ENCODE assay signal across 26 cellular contexts in genomic region chr16:79892278-79892677, GRCh38.
DNase-seq lines count a peak whose midpoint lies in the region; ATAC-seq, FAIRE-seq and TF ChIP-seq lines count a peak whose summit lies in the region.
"Had no signal": no experiment of that assay in that cellular context is flagged by ENCODE, and none has a peak within 500 bp of the region (broad histone marks: within the 10 kb centered on the region; RNA-seq: fewer than 3 reads in every experiment).

No MANE protein-coding gene starts in this region.

- POLR2A ChIA-PET in HCT116 (lab: Charles Lee): no interaction called here
- POLR2A ChIA-PET in CD4-positive, alpha-beta T cell (lab: Charles Lee): no interaction called here

- H3K27me3 Mint-ChIP-seq in CD4-positive, alpha-beta T cell: no peaks in the 10 kb centered on the region

- H4K20me1 ChIP-seq in HCT116 (ENCODE audit: insufficient read depth): no peaks in the 10 kb centered on the region
- H4K20me1 ChIP-seq: BLaER1 had no signal

- no peaks in the 10 kb centered on the region for H3K36me3 ChIP-seq in HCT116 (ENCODE audit: control insufficient read depth in 1 of 2, insufficient read depth in 2 of 2, low read length in 2 of 2)
- H3K36me3 ChIP-seq in small intestine (ENCODE audit: control insufficient read depth in 2 of 2, insufficient read depth in 2 of 2, low read length in 2 of 2): no peaks in the 10 kb centered on the region
- H3K36me3 ChIP-seq: BE2C, BLaER1 had no signal

- WGBS in small intestine, 3 donors: 82 to 92% (median 88%) methylated on average over 3 of the region's 3 CpGs

- H3K9me2 ChIP-seq in HCT116 (ENCODE audit: insufficient read depth): no peaks in the 10 kb centered on the region

- H3K27ac Mint-ChIP-seq in CD4-positive, alpha-beta T cell: no peak overlapping the region
- H3K27ac Mint-ChIP-seq: CD4-positive, alpha-beta memory T cell; CD8-positive, alpha-beta memory T cell had no signal

- no peak overlapping the region for H3K9ac ChIP-seq in HCT116 (ENCODE audit: low read length)
- H3K9ac ChIP-seq: BLaER1 had no signal

- CTCF ChIA-PET in HCT116 (lab: Charles Lee): no interaction called here
- CTCF ChIA-PET in CD4-positive, alpha-beta T cell (lab: Charles Lee): no interaction called here

- no peak for TF ChIP-seq RAD21 in HCT116 (IDR thresholded peaks at IDR 0.05; ENCODE audit: low read depth)

- no peaks in the 10 kb centered on the region for H3K27me3 ChIP-seq in HCT116 (ENCODE audit: insufficient read depth, low read length)
- H3K27me3 ChIP-seq in small intestine (ENCODE audit: control insufficient read depth in 2 of 2, insufficient read depth in 2 of 2, low read length in 2 of 2): no peaks in the 10 kb centered on the region
- no peaks in the 10 kb centered on the region for H3K27me3 ChIP-seq in CD4-positive, alpha-beta T cell (ENCODE audit: control insufficient read depth, insufficient read depth, low read length)
- H3K27me3 ChIP-seq: BE2C had no signal

- H3K9me3 ChIP-seq in HCT116 (ENCODE audit: control insufficient read depth in 1 of 2, insufficient read depth in 1 of 2, low read depth in 1 of 2, low read length in 2 of 2) (peaks cover 41 to 46% of the 10 kb centered on the region in 2 experiments; a peak in 2 of 4 replicates), small intestine (ENCODE audit: control insufficient read depth, low read depth) (no peaks in the 10 kb centered on the region)
- H3K9me3 ChIP-seq in CD4-positive, alpha-beta T cell (ENCODE audit: control insufficient read depth, low read length): no peaks in the 10 kb centered on the region
- H3K9me3 ChIP-seq: BE2C, BLaER1 had no signal

- TF ChIP-seq POLR2A in HCT116 (IDR thresholded peaks at IDR 0.05; ENCODE audit: borderline replicate concordance, extremely low read depth, insufficient read depth, insufficient read length): no peak

- no peak for FAIRE-seq in small intestine (lab: Jason Lieb, UNC)
- FAIRE-seq: A204.1, GM12878, GM12892, GM18507 had no signal

- RAD21 ChIA-PET in HCT116 (lab: Charles Lee; ENCODE audit: low non-redundant PET in 1 of 2, low total read pairs in 2 of 2, uncharacterized antibody in 2 of 2, unreplicated experiment in 2 of 2): no interaction called here

- H3K4me3 ChIP-seq in HCT116 (replicated peaks in 1 of 2; ENCODE audit: low read depth in 1 of 2, low read length in 2 of 2) (no peak overlapping the region), small intestine (ENCODE audit: low read depth in 1 of 2, low read length in 2 of 2) (no peak overlapping the region)
- H3K4me3 ChIP-seq: BLaER1, GM12878 had no signal

- DNase-seq in HCT116 (ENCODE audit: low read depth, low spot score) (no peak), small intestine (peak; percentile 20), NCI-H446 treated with DMSO at 0.1 percent for 48 hours (lab: John Stamatoyannopoulos, UW) (no peak), globus pallidus (ENCODE audit: low spot score) (no peak)
- no peak for DNase-seq in CD4-positive, alpha-beta T cell
- DNase-seq: 8988T; ACHN; BE2C; C1 segment of cervical spinal cord; CD4-positive, alpha-beta memory T cell; CD8-positive, alpha-beta memory T cell; COR-L47; DMS 273 treated with DMSO at 0.1 percent for 48 hours; DMS153; DMS53; DMS79; DND-41; EL; GDM1 had no signal

- BruUV-seq in HCT116 (replicated peaks; lab: Mats Ljungman, UMichigan): no TSS peak

- H3K4me3 Mint-ChIP-seq in CD4-positive, alpha-beta T cell: no peak overlapping the region
- H3K4me3 Mint-ChIP-seq: CD4-positive, alpha-beta memory T cell; CD8-positive, alpha-beta memory T cell had no signal

- intact Hi-C loops in HCT116 (cut with micrococcal nuclease): no loop called here
- intact Hi-C loops in CD4-positive, alpha-beta T cell (cut with DNase I, micrococcal nuclease): no loop called here

- H3K4me1 Mint-ChIP-seq in CD4-positive, alpha-beta T cell (ENCODE audit: low read depth): no peaks in the 10 kb centered on the region
- H3K4me1 Mint-ChIP-seq: CD4-positive, alpha-beta memory T cell; CD8-positive, alpha-beta memory T cell had no signal

- no peak overlapping the region for H3K4me2 ChIP-seq in HCT116 (ENCODE audit: low read length)
- H3K4me2 ChIP-seq: BLaER1 had no signal

- H3K4me1 ChIP-seq in HCT116 (ENCODE audit: control insufficient read depth in 1 of 2, insufficient read depth in 2 of 2, low read length in 2 of 2) (no peaks in the 10 kb centered on the region), small intestine (ENCODE audit: control insufficient read depth in 2 of 2, insufficient read depth in 1 of 2, low read depth in 1 of 2, low read length in 1 of 2) (no peaks in the 10 kb centered on the region)
- H3K4me1 ChIP-seq: BE2C had no signal

- no peak for ATAC-seq in HCT116
- ATAC-seq in esophagus mucosa: peak; percentile 28
- no peak for ATAC-seq in CD4-positive, alpha-beta T cell (ENCODE audit: poor library complexity)
- ATAC-seq in GM19467 (IDR thresholded peaks at IDR 0.05; ENCODE audit: unreplicated experiment): no peak
- ATAC-seq: GM12878 had no signal

- no peaks in the 10 kb centered on the region for H3K9me3 Mint-ChIP-seq in CD4-positive, alpha-beta T cell
- H3K9me3 Mint-ChIP-seq: CD4-positive, alpha-beta memory T cell; CD8-positive, alpha-beta memory T cell had no signal

- H3K27ac ChIP-seq in HCT116 (ENCODE audit: low read depth, low read length) (no peak overlapping the region), small intestine (ENCODE audit: low read depth in 1 of 2, low read length in 1 of 2) (no peak overlapping the region)
- H3K27ac ChIP-seq in CD4-positive, alpha-beta T cell (ENCODE audit: low read depth, low read length): no peak overlapping the region
- H3K27ac ChIP-seq: BLaER1 had no signal

- H3K79me2 ChIP-seq in HCT116 (ENCODE audit: insufficient read depth, low read length): no peaks in the 10 kb centered on the region

- H2AFZ ChIP-seq in HCT116 (ENCODE audit: low read depth, low read length, poor library complexity, severe bottlenecking): no peak overlapping the region

- no peaks in the 10 kb centered on the region for H3K36me3 Mint-ChIP-seq in CD4-positive, alpha-beta T cell (ENCODE audit: low read depth)
- H3K36me3 Mint-ChIP-seq: CD4-positive, alpha-beta memory T cell; CD8-positive, alpha-beta memory T cell had no signal

- no peak for TF ChIP-seq CTCF in HCT116 (IDR thresholded peaks at IDR 0.05 in 2 of 3, conservative IDR thresholded peaks at IDR 0.05 in 1 of 3; ENCODE audit: borderline replicate concordance in 1 of 3, insufficient read depth in 1 of 3, low read depth in 2 of 3, low read length in 2 of 3)
- no peak for TF ChIP-seq CTCF in CD4-positive, alpha-beta T cell (IDR thresholded peaks at IDR 0.05)

TF ChIP-seq in HCT116, 20 proteins besides CTCF, POLR2A, EP300 and RAD21:
- TF ChIP-seq JUND (IDR thresholded peaks at IDR 0.05) (no peak), ZFX (IDR thresholded peaks at IDR 0.05) (peak; percentile 14; the same call in 1 of the 2 replicates)
